ENCODE assay signal across 1 cellular context in genomic region chr2:130737592-130737991, GRCh38.
TF ChIP-seq lines count a peak whose summit lies in the region.

No MANE protein-coding gene starts in this region.

TF ChIP-seq in GM23338, 12 proteins besides CTCF, POLR2A, EP300 and RAD21:
- no peak for TF ChIP-seq POLR2AphosphoS5 (IDR thresholded peaks at IDR 0.05; ENCODE audit: low read depth)
- TF ChIP-seq EZH2 (IDR thresholded peaks at IDR 0.05; ENCODE audit: low read depth, unreplicated experiment): no peak
- TF ChIP-seq ZNF462 (CRISPR knock-in tag; IDR thresholded peaks at IDR 0.05): no peak
- TF ChIP-seq CREB1 (CRISPR knock-in tag; IDR thresholded peaks at IDR 0.05; ENCODE audit: low read depth): no peak
- TF ChIP-seq ZNF114 (CRISPR knock-in tag; IDR thresholded peaks at IDR 0.05): no peak
- TF ChIP-seq REST (IDR thresholded peaks at IDR 0.05; ENCODE audit: unreplicated experiment): no peak
- no peak for TF ChIP-seq NANOG (IDR thresholded peaks at IDR 0.05; ENCODE audit: borderline replicate concordance)
